In genomic region chr7:45033261-45033930, GRCh38 we compare ENCODE assay signal across 9 cellular contexts. TPM values are rescaled to one million over a fixed set of nuclear protein-coding genes. Genes with fewer than 3 reads are reported as not detected.
A peak's percentile ranks its signal among the peaks of the same experiment; 100 is the strongest.
DNase-seq lines count a peak whose midpoint lies in the region; ATAC-seq and TF ChIP-seq lines count a peak whose summit lies in the region.
"Had no signal": no experiment of that assay in that cellular context is flagged by ENCODE, and none has a peak within 500 bp of the region (broad histone marks: within the 10 kb centered on the region; RNA-seq: fewer than 3 reads in every experiment).

No MANE protein-coding gene starts in this region.

- no peaks in the 10 kb centered on the region for H4K20me1 ChIP-seq in PC-3 (ENCODE audit: low read length)

- no peak overlapping the region for H3K4me3 Mint-ChIP-seq in progenitor cell of endocrine pancreas (ENCODE audit: low read depth)

- intact Hi-C loops in PC-3 (cut with micrococcal nuclease): no loop called here

- no peak overlapping the region for H3K9ac ChIP-seq in PC-3 (ENCODE audit: low read length)

- peaks cover 35% of the 10 kb centered on the region for H3K4me1 Mint-ChIP-seq in progenitor cell of endocrine pancreas (ENCODE audit: low read depth)

- DNase-seq in ELR (ENCODE audit: low read depth) (peak; percentile 53), PC-3 (peak; percentile 10), cerebellum (ENCODE audit: low spot score) (peak; percentile 64), progenitor cell of endocrine pancreas (ENCODE audit: low spot score, unreplicated experiment) (no peak), T1000 (lab: John Stamatoyannopoulos, UW) (no peak), midbrain (lab: John Stamatoyannopoulos, UW) (no peak), right atrium auricular region (ENCODE audit: low spot score) (no peak)

- no peaks in the 10 kb centered on the region for H3K27me3 Mint-ChIP-seq in progenitor cell of endocrine pancreas

- no peak overlapping the region for H2AFZ ChIP-seq in PC-3 (ENCODE audit: low read length)

- ATAC-seq in PC-3 (peak; percentile 38; the same call in 1 of the 2 replicates), GM18873 (IDR thresholded peaks at IDR 0.05; ENCODE audit: low FRiP score, unreplicated experiment) (no peak)

- H3K27ac ChIP-seq in PC-3 (ENCODE audit: low read length) (no peak overlapping the region), right atrium auricular region (no peak overlapping the region)
- H3K27ac ChIP-seq: SK-N-MC had no signal

- no TSS peak for BruUV-seq in PC-3 (replicated peaks; lab: Mats Ljungman, UMichigan)

- H3K9me2 ChIP-seq in PC-3 (replicated peaks; ENCODE audit: low read length): no peaks in the 10 kb centered on the region

- 0 out of 2 replicates have a peak, but pooled peaks cover 9% of the 10 kb centered on the region for H3K79me2 ChIP-seq in PC-3 (ENCODE audit: low read length)

- TF ChIP-seq CTCF in PC-3 (conservative IDR thresholded peaks at IDR 0.05; ENCODE audit: low read depth, low read length) (no peak), progenitor cell of endocrine pancreas (IDR thresholded peaks at IDR 0.05; ENCODE audit: unreplicated experiment) (no peak), right atrium auricular region (IDR thresholded peaks at IDR 0.05) (no peak)

- POLR2A ChIA-PET in PC-3 (lab: Charles Lee; ENCODE audit: unreplicated experiment): no interaction called here

- H3F3A ChIP-seq in PC-3 (ENCODE audit: low read length, unreplicated experiment): no peaks in the 10 kb centered on the region

- no peak overlapping the region for H3K4me2 ChIP-seq in PC-3 (ENCODE audit: low read length)

- H3K36me3 ChIP-seq in PC-3 (ENCODE audit: low read depth, low read length) (no peaks in the 10 kb centered on the region), right atrium auricular region (peaks cover 2% of the 10 kb centered on the region)

- H3K9me3 ChIP-seq in PC-3 (ENCODE audit: low read length) (no peaks in the 10 kb centered on the region), right atrium auricular region (no peaks in the 10 kb centered on the region)

- H3K9me3 Mint-ChIP-seq in progenitor cell of endocrine pancreas (ENCODE audit: low read depth): no peaks in the 10 kb centered on the region

- H3K36me3 Mint-ChIP-seq in progenitor cell of endocrine pancreas (ENCODE audit: insufficient read depth): no peaks in the 10 kb centered on the region

- H3K27me3 ChIP-seq in PC-3 (ENCODE audit: low read length) (no peaks in the 10 kb centered on the region), right atrium auricular region (no peaks in the 10 kb centered on the region)

- peak overlapping the region; percentile 63 for H3K27ac Mint-ChIP-seq in progenitor cell of endocrine pancreas

- H3K4me1 ChIP-seq in PC-3 (ENCODE audit: insufficient read depth, low read length): no peaks in the 10 kb centered on the region
- peaks cover 0 to 18% of the 10 kb centered on the region in 2 donors for H3K4me1 ChIP-seq in right atrium auricular region

- CTCF ChIA-PET in PC-3 (lab: Charles Lee): no interaction called here

- H3K4me3 ChIP-seq in PC-3 (ENCODE audit: low read length) (no peak overlapping the region), right atrium auricular region (no peak overlapping the region)
- H3K4me3 ChIP-seq: SK-N-MC had no signal

RNA-seq across cellular contexts. Expression of gene CCM2, which starts 33.4 kb away (rescaled TPM):
- total RNA-seq in PC-3 (2014; rRNA removed) (56.6 and 61.5 TPM in 2 replicates), cerebellum (18.8 TPM), progenitor cell of endocrine pancreas (42.2 and 43.0 TPM in 2 replicates), right atrium auricular region (10 to 100 TPM; 26.5 to 34.0 TPM)

RNA-seq across cellular contexts. Expression of gene MYO1G, which starts 54.6 kb away (rescaled TPM):
- total RNA-seq in PC-3 (2014; rRNA removed): 0.11 and 0.17 TPM in 2 replicates
- 0.54 TPM for total RNA-seq in cerebellum
- total RNA-seq in progenitor cell of endocrine pancreas: 0.53 and 0.67 TPM in 2 replicates
- total RNA-seq in right atrium auricular region: 1 to 10 TPM in 1 of 2 donors, under 1 TPM in 1; 0.78 to 2.2 TPM

RNA-seq across cellular contexts. Expression of gene NACAD, which starts 55.4 kb away (rescaled TPM):
- total RNA-seq in PC-3 (2014; rRNA removed) (0.12 and 0.26 TPM in 2 replicates), cerebellum (6.8 TPM), progenitor cell of endocrine pancreas (10.1 and 11.7 TPM in 2 replicates), right atrium auricular region (1 to 10 TPM; 5.9 to 9.0 TPM)

Comparison
In these comparisons a context has a peak if more than half of its experiments do, and no peak if none do; other contexts are left out.
1. DNase-seq: peak in ELR (single experiment), PC-3 (single experiment) and cerebellum (single experiment); none in progenitor cell of endocrine pancreas (single experiment), T1000 (single experiment), midbrain (single experiment) and right atrium auricular region (single experiment).